In genomic region chr7:116710764-116711452, GRCh38 we compare ENCODE assay signal across 11 cellular contexts. TPM values are rescaled to one million over a fixed set of nuclear protein-coding genes. Genes with fewer than 3 reads are reported as not detected.
DNase-seq lines count a peak whose midpoint lies in the region; ATAC-seq and TF ChIP-seq lines count a peak whose summit lies in the region.
"Had no signal": no experiment of that assay in that cellular context is flagged by ENCODE, and none has a peak within 500 bp of the region (broad histone marks: within the 10 kb centered on the region; RNA-seq: fewer than 3 reads in every experiment).

No MANE protein-coding gene starts in this region.

- H3K4me3 ChIP-seq in body of pancreas = no peak overlapping the region
- H3K4me3 ChIP-seq in mesenchymal stem cell (ENCODE audit: insufficient read depth in 1 of 2, low read depth in 1 of 2, low read length in 2 of 2) = no peak overlapping the region
- H3K4me3 ChIP-seq in MM.1S (ENCODE audit: low read length) = no peak overlapping the region
- H3K4me3 ChIP-seq: colonic mucosa had no signal

- H3K36me3 ChIP-seq in body of pancreas (replicated peaks in 1 of 2; ENCODE audit: insufficient read depth in 1 of 2, low read depth in 2 of 2) (no peaks in the 10 kb centered on the region), mesenchymal stem cell (ENCODE audit: control insufficient read depth in 1 of 2, insufficient read depth in 2 of 2, low read depth in 1 of 2, low read length in 2 of 2) (peaks cover 0 to 3% of the 10 kb centered on the region in 2 experiments), MM.1S (replicated peaks; ENCODE audit: insufficient read depth, low read length) (no peaks in the 10 kb centered on the region)
- H3K36me3 ChIP-seq: colonic mucosa had no signal

- no peak overlapping the region for H2AK5ac ChIP-seq in mesenchymal stem cell (ENCODE audit: low read length, severe bottlenecking)

- 12 to 16% methylated on average over 3 of the region's 3 CpGs for WGBS in body of pancreas, 2 donors
- WGBS in mesenchymal stem cell = 50% methylated on average over 1 of the region's 3 CpGs

- H4K20me1 ChIP-seq in MM.1S (ENCODE audit: insufficient read depth, low read length) = no peaks in the 10 kb centered on the region

- no peak overlapping the region for H2BK12ac ChIP-seq in mesenchymal stem cell (ENCODE audit: low read length in 2 of 2)

- H2BK5ac ChIP-seq in mesenchymal stem cell (ENCODE audit: low read depth, low read length, poor library complexity, severe bottlenecking) = no peak overlapping the region

- H3K4me1 ChIP-seq in body of pancreas (peaks cover 40% of the 10 kb centered on the region), mesenchymal stem cell (ENCODE audit: control insufficient read depth, insufficient read depth, low read depth, low read length) (peaks cover 2% of the 10 kb centered on the region), MM.1S (ENCODE audit: low read length) (no peaks in the 10 kb centered on the region)
- H3K4me1 ChIP-seq: colonic mucosa had no signal

- H2AFZ ChIP-seq in mesenchymal stem cell (ENCODE audit: low read depth, low read length) (no peak overlapping the region), MM.1S (ENCODE audit: low read length) (no peak overlapping the region)

- H3K79me1 ChIP-seq in mesenchymal stem cell (replicated peaks; ENCODE audit: low read length, poor library complexity, severe bottlenecking) = no peaks in the 10 kb centered on the region

- H3F3A ChIP-seq in MM.1S (ENCODE audit: insufficient read depth, low read length) = no peaks in the 10 kb centered on the region

- H3K23ac ChIP-seq in mesenchymal stem cell (ENCODE audit: low read length in 2 of 2) = no peak overlapping the region

- peak; percentile 100 for DNase-seq in DMS79 treated with DMSO at 0.1 percent for 48 hours (lab: John Stamatoyannopoulos, UW)
- DNase-seq in NCI-H2081 (lab: John Stamatoyannopoulos, UW) = peak; percentile 76 to 97
- peak; percentile 54 to 78 (median 69) for DNase-seq in body of pancreas
- DNase-seq in mesenchymal stem cell = no peak
- no peak for DNase-seq in MM.1S
- DNase-seq in stimulated activated CD4-positive, alpha-beta T cell treated with anti-CD3 and anti-CD28 coated beads, Interleukin-4, amount 100 ng/mL, for 24 hours = no peak
- DNase-seq: activated T-cell treated with anti-CD3 and anti-CD28 coated beads for 4 hours, colonic mucosa, T-cell had no signal

- no peak overlapping the region for H2BK15ac ChIP-seq in mesenchymal stem cell (ENCODE audit: low read depth, poor library complexity, severe bottlenecking)

- no peaks in the 10 kb centered on the region for H3K9me3 ChIP-seq in body of pancreas
- H3K9me3 ChIP-seq in mesenchymal stem cell (ENCODE audit: control insufficient read depth, low read length) = no peaks in the 10 kb centered on the region
- H3K9me3 ChIP-seq in MM.1S (replicated peaks; ENCODE audit: insufficient read depth, low read length) = no peaks in the 10 kb centered on the region
- H3K9me3 ChIP-seq: colonic mucosa had no signal

- no peaks in the 10 kb centered on the region for H3K27me3 ChIP-seq in body of pancreas
- no peaks in the 10 kb centered on the region for H3K27me3 ChIP-seq in mesenchymal stem cell (ENCODE audit: control insufficient read depth in 1 of 2, insufficient read depth in 1 of 2, low read length in 2 of 2)
- no peaks in the 10 kb centered on the region for H3K27me3 ChIP-seq in MM.1S (replicated peaks; ENCODE audit: insufficient read depth, low read length)
- H3K27me3 ChIP-seq: colonic mucosa had no signal

- H3K14ac ChIP-seq in mesenchymal stem cell (ENCODE audit: low read length in 2 of 2) = no peak overlapping the region

- H3K27ac ChIP-seq in body of pancreas (peak overlapping the region; percentile 54 to 90 (median 79)), mesenchymal stem cell (ENCODE audit: low read length, poor library complexity, severe bottlenecking) (peak overlapping the region; percentile 28), MM.1S (ENCODE audit: low read length) (no peak overlapping the region)
- H3K27ac ChIP-seq: colonic mucosa had no signal

- H3K9me2 ChIP-seq in MM.1S (replicated peaks; ENCODE audit: insufficient read depth, low read length) = no peaks in the 10 kb centered on the region

- H3K18ac ChIP-seq in mesenchymal stem cell (ENCODE audit: low read depth in 1 of 2, low read length in 2 of 2) = no peak overlapping the region

- H3K4ac ChIP-seq in mesenchymal stem cell (ENCODE audit: low read depth in 1 of 2, low read length in 2 of 2) = no peak overlapping the region

- intact Hi-C loops in body of pancreas (cut with DNase I) = no loop called here

- no peak overlapping the region for H4K91ac ChIP-seq in mesenchymal stem cell (ENCODE audit: low read length)

- H2BK120ac ChIP-seq in mesenchymal stem cell (ENCODE audit: low read depth, low read length) = no peak overlapping the region

- TF ChIP-seq POLR2A in body of pancreas (IDR thresholded peaks at IDR 0.05) = no peak

- H3K4me2 ChIP-seq in mesenchymal stem cell (ENCODE audit: low read length, poor library complexity, severe bottlenecking) (no peak overlapping the region), MM.1S (ENCODE audit: low read depth, low read length) (no peak overlapping the region)

- ATAC-seq in body of pancreas (peak; percentile 90), HG03520 (IDR thresholded peaks at IDR 0.05; ENCODE audit: unreplicated experiment) (no peak), GM21515 (IDR thresholded peaks at IDR 0.05; ENCODE audit: unreplicated experiment) (no peak)
- ATAC-seq: T-cell had no signal

- TF ChIP-seq CTCF in body of pancreas (IDR thresholded peaks at IDR 0.05) = peak in 1 of 7 experiments; percentile 9
- TF ChIP-seq CTCF in MM.1S (IDR thresholded peaks at IDR 0.05; ENCODE audit: low read length) = no peak

- no peak overlapping the region for H4K8ac ChIP-seq in mesenchymal stem cell (ENCODE audit: low read length)

- no peaks in the 10 kb centered on the region for H3K79me2 ChIP-seq in MM.1S (ENCODE audit: low read length)

- no peak overlapping the region for H3K9ac ChIP-seq in mesenchymal stem cell (ENCODE audit: low read length)
- no peak overlapping the region for H3K9ac ChIP-seq in MM.1S (ENCODE audit: low read length)

RNA-seq across cellular contexts. Expression of gene MET, which starts 38.9 kb away (rescaled TPM):
- total RNA-seq in body of pancreas = 10 to 100 TPM; 21.3 to 23.7 TPM
- 0.19 TPM for polyA plus RNA-seq in mesenchymal stem cell (2013, experiment 1 of 2)
- 0.38 TPM for polyA plus RNA-seq in mesenchymal stem cell (2013, experiment 2 of 2)

Comparison
In these comparisons a context has a peak if more than half of its experiments do, and no peak if none do; other contexts are left out.
1. DNase-seq: peak in DMS79 treated with DMSO at 0.1 percent for 48 hours (single experiment), NCI-H2081 (2 of 2) and body of pancreas (4 of 4); none in mesenchymal stem cell (single experiment), MM.1S (single experiment) and stimulated activated CD4-positive, alpha-beta T cell treated with anti-CD3 and anti-CD28 coated beads, Interleukin-4, amount 100 ng/mL, for 24 hours (single experiment).